Comparison of ENCODE assay signal across 8 cellular contexts in genomic region chr20:59032713-59033059, GRCh38. TPM values are rescaled to one million over a fixed set of nuclear protein-coding genes. Genes with fewer than 3 reads are reported as not detected.
DNase-seq lines count a peak whose midpoint lies in the region; ATAC-seq and TF ChIP-seq lines count a peak whose summit lies in the region.

No MANE protein-coding gene starts in this region.

- H3K4me1 ChIP-seq in Karpas-422 (ENCODE audit: low read length), result peaks cover 58% of the 10 kb centered on the region
- H3K4me1 ChIP-seq in left ventricle myocardium inferior, result peaks cover 51% of the 10 kb centered on the region
- H3K4me1 ChIP-seq in skeletal muscle satellite cell (ENCODE audit: control insufficient read depth, insufficient read depth, low read length), result peaks cover 41% of the 10 kb centered on the region

- H3K27ac ChIP-seq in Karpas-422 (ENCODE audit: low read length) (peak overlapping the region; percentile 81), VCaP (peak overlapping the region; percentile 93), left ventricle myocardium inferior (replicated peaks) (peak overlapping the region; percentile 96)

- peaks cover 15% of the 10 kb centered on the region; the same call in 1 of the 2 replicates for H4K20me1 ChIP-seq in Karpas-422 (ENCODE audit: insufficient read depth, low read depth, low read length)

- DNase-seq in GM06990 (ENCODE audit: extremely low read depth, insufficient read length) (no peak), Karpas-422 (no peak), left ventricle myocardium inferior (no peak), DMS79 (lab: John Stamatoyannopoulos, UW) (no peak)

- H3K4me3 ChIP-seq in GM06990 (replicated peaks; ENCODE audit: low read depth, low read length), result peak overlapping the region; percentile 62
- H3K4me3 ChIP-seq in Karpas-422 (ENCODE audit: low read length), result peak overlapping the region; percentile 69
- peak overlapping the region; percentile 85 for H3K4me3 ChIP-seq in left ventricle myocardium inferior
- peak overlapping the region; percentile 93 for H3K4me3 ChIP-seq in skeletal muscle satellite cell (ENCODE audit: low read length)

- ATAC-seq in GM21825 (IDR thresholded peaks at IDR 0.05; ENCODE audit: unreplicated experiment) (no peak), HG03196 (IDR thresholded peaks at IDR 0.05; ENCODE audit: unreplicated experiment) (no peak)

- H3K4me2 ChIP-seq in Karpas-422 (ENCODE audit: low read depth, low read length, poor library complexity, severe bottlenecking), result peak overlapping the region; percentile 96
- H3K4me2 ChIP-seq in skeletal muscle satellite cell (ENCODE audit: low read length), result peak overlapping the region; percentile 97

- intact Hi-C loops in left ventricle myocardium inferior (cut with micrococcal nuclease), result loop anchor here (10.0 kb wide), 1 partner anchor 158 kb away; no protein-coding TSS in a partner anchor

- peaks cover 66% of the 10 kb centered on the region for H3K79me2 ChIP-seq in Karpas-422 (ENCODE audit: low read length)

- peak overlapping the region; percentile 80 for H3K9ac ChIP-seq in Karpas-422 (ENCODE audit: low read length)
- H3K9ac ChIP-seq in skeletal muscle satellite cell (ENCODE audit: low read depth, low read length), result peak overlapping the region; percentile 96

- H2AFZ ChIP-seq in Karpas-422 (ENCODE audit: low read length), result 0 out of 2 replicates have a peak overlapping the region, but pooled peaks have one; percentile 44

- no peaks in the 10 kb centered on the region for H3K9me3 ChIP-seq in Karpas-422 (ENCODE audit: low read length)
- H3K9me3 ChIP-seq in left ventricle myocardium inferior (replicated peaks), result no peaks in the 10 kb centered on the region
- no peaks in the 10 kb centered on the region for H3K9me3 ChIP-seq in skeletal muscle satellite cell (replicated peaks; ENCODE audit: low read length)

- H3K36me3 ChIP-seq in GM06990 (ENCODE audit: control insufficient read depth, insufficient read depth, low read length) (peaks cover 19% of the 10 kb centered on the region), Karpas-422 (ENCODE audit: insufficient read depth, low read length) (peaks cover 73% of the 10 kb centered on the region), left ventricle myocardium inferior (peaks cover 68% of the 10 kb centered on the region), skeletal muscle satellite cell (ENCODE audit: insufficient read depth, low read length) (peaks cover 45% of the 10 kb centered on the region)

- H3K9me2 ChIP-seq in Karpas-422 (replicated peaks; ENCODE audit: insufficient read depth, low read length), result no peaks in the 10 kb centered on the region

- H3K27me3 ChIP-seq in GM06990 (replicated peaks; ENCODE audit: control insufficient read depth, insufficient read depth, low read length), result no peaks in the 10 kb centered on the region
- no peaks in the 10 kb centered on the region for H3K27me3 ChIP-seq in Karpas-422 (ENCODE audit: low read length)
- no peaks in the 10 kb centered on the region for H3K27me3 ChIP-seq in left ventricle myocardium inferior (ENCODE audit: low read depth)
- H3K27me3 ChIP-seq in skeletal muscle satellite cell (ENCODE audit: control insufficient read depth, insufficient read depth, low read length), result no peaks in the 10 kb centered on the region

- TF ChIP-seq CTCF in GM06990 (IDR thresholded peaks at IDR 0.05; ENCODE audit: insufficient read depth, low read length, poor library complexity, severe bottlenecking) (peak; percentile 4), VCaP (conservative IDR thresholded peaks at IDR 0.05) (no peak; the same call in 1 of the 2 replicates), left ventricle myocardium inferior (IDR thresholded peaks at IDR 0.05; ENCODE audit: borderline replicate concordance) (peak; percentile 37)

RNA-seq across cellular contexts. Expression of gene ATP5F1E, which starts 0.6 kb away (rescaled TPM):
- total RNA-seq in Karpas-422 (2014; rRNA removed; shearing (Covaris generic); ENCODE audit: low replicate concordance), result 47.0 and 78.9 TPM in 2 replicates
- total RNA-seq in left ventricle myocardium inferior, result 134 TPM
- 14.4 and 17.3 TPM in 2 replicates for total RNA-seq in skeletal muscle satellite cell (2012; rRNA removed)

RNA-seq across cellular contexts. Expression of gene PRELID3B, which starts 9.9 kb away (rescaled TPM):
- total RNA-seq in Karpas-422 (2014; rRNA removed; shearing (Covaris generic); ENCODE audit: low replicate concordance), result 104 and 271 TPM in 2 replicates
- 46.6 TPM for total RNA-seq in left ventricle myocardium inferior
- total RNA-seq in skeletal muscle satellite cell (2012; rRNA removed), result 75.8 and 81.1 TPM in 2 replicates

RNA-seq across cellular contexts. Expression of gene TUBB1, which starts 13.5 kb away (rescaled TPM):
- not detected in 2 replicates for total RNA-seq in Karpas-422 (2014; rRNA removed; shearing (Covaris generic); ENCODE audit: low replicate concordance)
- total RNA-seq in left ventricle myocardium inferior, result 0.30 TPM
- total RNA-seq in skeletal muscle satellite cell (2012; rRNA removed), result not detected in 2 replicates

RNA-seq across cellular contexts. Expression of gene CTSZ, which starts 25.6 kb away (rescaled TPM):
- 111 and 215 TPM in 2 replicates for total RNA-seq in Karpas-422 (2014; rRNA removed; shearing (Covaris generic); ENCODE audit: low replicate concordance)
- 131 TPM for total RNA-seq in left ventricle myocardium inferior
- 55.5 and 62.7 TPM in 2 replicates for total RNA-seq in skeletal muscle satellite cell (2012; rRNA removed)

RNA-seq across cellular contexts. Expression of gene NELFCD, which starts 51.6 kb away (rescaled TPM):
- total RNA-seq in Karpas-422 (2014; rRNA removed; shearing (Covaris generic); ENCODE audit: low replicate concordance), result 51.3 and 57.5 TPM in 2 replicates
- 30.4 TPM for total RNA-seq in left ventricle myocardium inferior
- 45.9 and 46.3 TPM in 2 replicates for total RNA-seq in skeletal muscle satellite cell (2012; rRNA removed)
